In the genomic region with DNA sequence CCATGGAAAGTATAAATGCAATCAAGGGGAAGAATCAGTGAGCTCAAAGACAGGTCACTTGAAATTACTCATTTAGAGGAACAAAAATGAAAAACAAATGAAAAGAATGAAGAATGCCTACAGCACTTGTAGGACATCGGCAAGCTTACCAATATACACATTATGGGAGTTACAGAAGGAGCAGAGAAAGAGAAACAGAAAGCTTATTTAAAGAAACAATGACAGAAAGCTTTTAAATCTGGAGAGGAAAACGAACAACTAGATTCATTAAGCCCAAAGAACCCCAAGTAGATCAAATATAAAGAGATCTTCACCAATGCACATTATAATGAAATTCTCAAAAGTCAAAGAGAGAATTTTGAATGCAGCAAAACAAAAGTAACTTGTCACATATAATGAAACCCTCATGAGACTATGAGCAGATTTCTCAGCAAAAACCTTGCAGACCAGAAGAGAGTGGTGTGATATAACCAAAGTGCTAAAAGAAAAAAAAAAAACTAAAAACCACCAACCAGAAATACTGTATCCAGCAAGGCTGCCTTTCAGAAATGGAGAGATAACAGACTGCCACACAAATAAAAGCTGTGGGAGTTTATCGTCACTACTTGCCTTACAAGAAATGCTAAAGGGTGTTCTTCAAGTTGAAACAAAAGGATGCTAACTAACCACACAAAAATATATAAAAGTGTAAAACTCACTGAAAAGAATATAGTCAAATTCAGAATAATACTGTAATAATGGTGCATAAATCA, we compare ENCODE assay signal across 9 cellular contexts.
"Had no signal": no experiment of that assay in that cellular context is flagged by ENCODE, and none has a peak within 500 bp of the region (broad histone marks: within the 10 kb centered on the region; RNA-seq: fewer than 3 reads in every experiment).

No MANE protein-coding gene starts in this region.

- H3K4me3 ChIP-seq: GM23338 had no signal

- DNase-seq: H9, HCEC 1CT, HFFc6, KG1 had no signal

- H3K4me2 ChIP-seq: GM23338 had no signal

- H3K27ac ChIP-seq: HL-60 had no signal

- ATAC-seq: GM23338, HepG2 had no signal

- H2AFZ ChIP-seq: GM23338 had no signal

- FAIRE-seq: H1, H54, HepG2 had no signal
